In genomic region chr14:26486922-26487321, GRCh38 we compare ENCODE assay signal across 26 cellular contexts.
"Had no signal": no experiment of that assay in that cellular context is flagged by ENCODE, and none has a peak within 500 bp of the region (broad histone marks: within the 10 kb centered on the region; RNA-seq: fewer than 3 reads in every experiment).

No MANE protein-coding gene starts in this region.

- FAIRE-seq: islet of Langerhans, kidney, pancreas, small intestine, urothelium cell line had no signal

- H3K9me3 ChIP-seq: left lung, lower lobe of right lung, pancreas, prostate gland, sigmoid colon, suprapubic skin, thoracic aorta, tibial artery, upper lobe of right lung had no signal

- H3K4me1 ChIP-seq: left lung, lower lobe of right lung, pancreas, prostate gland, sigmoid colon, spleen, suprapubic skin, tibial artery, upper lobe of right lung had no signal

- H3K36me3 ChIP-seq: left lung, lower lobe of right lung, pancreas, prostate gland, sigmoid colon, spleen, suprapubic skin, thoracic aorta, tibial artery, upper lobe of right lung had no signal

- H3K27me3 ChIP-seq: left lung, pancreas, sigmoid colon, spleen, suprapubic skin, tibial artery, upper lobe of right lung had no signal

- H3K4me3 ChIP-seq: left lung, lower lobe of right lung, pancreas, prostate gland, sigmoid colon, spleen, suprapubic skin, thoracic aorta, tibial artery, upper lobe of right lung had no signal

- DNase-seq: kidney; left colon; lower lobe of right lung; mammary epithelial cell; mesenchymal stem cell; naive thymus-derived CD8-positive, alpha-beta T cell; nucleus accumbens; pancreas; posterior cingulate gyrus; retina; right cardiac atrium; sigmoid colon; small intestine; spleen; stimulated activated CD4-positive, alpha-beta T cell treated with anti-CD3 and anti-CD28 coated beads, Interleukin-4, amount 100 ng/mL, for 24 hours; stimulated activated naive CD4-positive, alpha-beta T cell; tibial artery; trophoblast cell; upper lobe of right lung had no signal

- H3K27ac ChIP-seq: left lung, lower lobe of right lung, pancreas, prostate gland, sigmoid colon, spleen, suprapubic skin, thoracic aorta, tibial artery, upper lobe of right lung had no signal

- ATAC-seq: left colon; left lung; lower lobe of right lung; naive thymus-derived CD8-positive, alpha-beta T cell; pancreas; right cardiac atrium; stimulated activated effector memory CD8-positive, alpha-beta T cell treated with anti-CD3 and anti-CD28 coated beads, Interleukin-12 subunit alpha, Interleukin-12 subunit beta, amount 100 ng/mL, for 72 hours; upper lobe of right lung had no signal
